Comparison of ENCODE assay signal across 1 cellular context in the genomic region with DNA sequence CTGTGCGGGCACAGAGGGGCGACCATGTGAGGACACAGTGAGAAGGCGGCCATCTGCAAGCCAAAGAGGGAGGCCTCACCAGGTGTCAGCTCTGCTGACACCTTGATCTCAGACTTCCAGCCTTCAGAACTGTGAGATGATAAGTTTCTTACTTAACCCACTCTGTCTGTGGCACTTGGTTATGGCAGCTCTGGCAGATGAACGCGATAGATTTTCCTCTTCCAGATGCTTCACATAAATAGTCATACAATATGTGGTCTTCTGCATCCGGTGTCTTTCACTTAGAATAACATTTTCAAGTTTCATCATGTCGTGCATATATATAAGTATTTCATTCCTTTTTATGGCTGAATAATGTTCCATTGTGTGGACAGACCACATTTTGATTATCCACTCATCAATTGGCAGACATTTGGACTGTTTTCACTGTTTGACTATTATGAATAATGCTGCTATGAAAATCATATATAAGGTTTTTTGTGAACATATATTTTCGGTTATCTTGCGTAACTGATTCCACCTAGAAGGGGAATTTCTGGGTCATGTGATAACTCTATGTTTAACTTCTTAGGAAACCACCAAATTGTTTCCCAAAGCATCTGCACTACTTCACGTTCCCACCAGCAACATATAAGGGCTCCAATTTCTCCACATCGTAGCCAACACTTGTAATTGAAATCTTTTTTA.
TF ChIP-seq lines count a peak whose summit lies in the region.

No MANE protein-coding gene starts in this region.

TF ChIP-seq in GM12878, 131 proteins besides CTCF, POLR2A, EP300 and RAD21 (continued from another document):
- TF ChIP-seq, protein P1, sequence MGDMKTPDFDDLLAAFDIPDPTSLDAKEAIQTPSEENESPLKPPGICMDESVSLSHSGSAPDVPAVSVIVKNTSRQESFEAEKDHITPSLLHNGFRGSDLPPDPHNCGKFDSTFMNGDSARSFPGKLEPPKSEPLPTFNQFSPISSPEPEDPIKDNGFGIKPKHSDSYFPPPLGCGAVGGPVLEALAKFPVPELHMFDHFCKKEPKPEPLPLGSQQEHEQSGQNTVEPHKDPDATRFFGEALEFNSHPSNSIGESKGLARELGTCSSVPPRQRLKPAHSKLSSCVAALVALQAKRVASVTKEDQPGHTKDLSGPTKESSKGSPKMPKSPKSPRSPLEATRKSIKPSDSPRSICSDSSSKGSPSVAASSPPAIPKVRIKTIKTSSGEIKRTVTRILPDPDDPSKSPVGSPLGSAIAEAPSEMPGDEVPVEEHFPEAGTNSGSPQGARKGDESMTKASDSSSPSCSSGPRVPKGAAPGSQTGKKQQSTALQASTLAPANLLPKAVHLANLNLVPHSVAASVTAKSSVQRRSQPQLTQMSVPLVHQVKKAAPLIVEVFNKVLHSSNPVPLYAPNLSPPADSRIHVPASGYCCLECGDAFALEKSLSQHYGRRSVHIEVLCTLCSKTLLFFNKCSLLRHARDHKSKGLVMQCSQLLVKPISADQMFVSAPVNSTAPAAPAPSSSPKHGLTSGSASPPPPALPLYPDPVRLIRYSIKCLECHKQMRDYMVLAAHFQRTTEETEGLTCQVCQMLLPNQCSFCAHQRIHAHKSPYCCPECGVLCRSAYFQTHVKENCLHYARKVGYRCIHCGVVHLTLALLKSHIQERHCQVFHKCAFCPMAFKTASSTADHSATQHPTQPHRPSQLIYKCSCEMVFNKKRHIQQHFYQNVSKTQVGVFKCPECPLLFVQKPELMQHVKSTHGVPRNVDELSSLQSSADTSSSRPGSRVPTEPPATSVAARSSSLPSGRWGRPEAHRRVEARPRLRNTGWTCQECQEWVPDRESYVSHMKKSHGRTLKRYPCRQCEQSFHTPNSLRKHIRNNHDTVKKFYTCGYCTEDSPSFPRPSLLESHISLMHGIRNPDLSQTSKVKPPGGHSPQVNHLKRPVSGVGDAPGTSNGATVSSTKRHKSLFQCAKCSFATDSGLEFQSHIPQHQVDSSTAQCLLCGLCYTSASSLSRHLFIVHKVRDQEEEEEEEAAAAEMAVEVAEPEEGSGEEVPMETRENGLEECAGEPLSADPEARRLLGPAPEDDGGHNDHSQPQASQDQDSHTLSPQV (IDR thresholded peaks at IDR 0.05): no peak
- TF ChIP-seq NFXL1 (IDR thresholded peaks at IDR 0.05; ENCODE audit: borderline replicate concordance) (no peak), GATAD2B (conservative IDR thresholded peaks at IDR 0.05; ENCODE audit: low read depth) (no peak), MEF2A (IDR thresholded peaks at IDR 0.05; ENCODE audit: insufficient read depth, low read depth, low read length) (0 out of 2 replicates have a peak, but pooled peaks have one; percentile 53), BMI1 (IDR thresholded peaks at IDR 0.05; ENCODE audit: borderline replicate concordance) (no peak), ZNF24 (IDR thresholded peaks at IDR 0.05) (no peak), IKZF1 (conservative IDR thresholded peaks at IDR 0.05) (0 out of 2 replicates have a peak, but pooled peaks have one; percentile 23), CREB1 (IDR thresholded peaks at IDR 0.05; ENCODE audit: low read depth) (no peak), PAX5 (IDR thresholded peaks at IDR 0.05; ENCODE audit: borderline replicate concordance, low read depth, low read length) (no peak), SRF (IDR thresholded peaks at IDR 0.05; ENCODE audit: low read depth in 2 of 2, low read length in 2 of 2) (no peak), ZNF384 (IDR thresholded peaks at IDR 0.05; ENCODE audit: borderline replicate concordance, low read depth, low read length) (no peak), RAD51 (IDR thresholded peaks at IDR 0.05) (peak; percentile 79), CREM (IDR thresholded peaks at IDR 0.05; ENCODE audit: low read depth) (no peak), FOXM1 (IDR thresholded peaks at IDR 0.05; ENCODE audit: low read depth, low read length) (peak; percentile 64; the same call in 1 of the 2 replicates), WRNIP1 (IDR thresholded peaks at IDR 0.05; ENCODE audit: borderline replicate concordance, low read depth, low read length) (no peak)
- TF ChIP-seq, protein P2, sequence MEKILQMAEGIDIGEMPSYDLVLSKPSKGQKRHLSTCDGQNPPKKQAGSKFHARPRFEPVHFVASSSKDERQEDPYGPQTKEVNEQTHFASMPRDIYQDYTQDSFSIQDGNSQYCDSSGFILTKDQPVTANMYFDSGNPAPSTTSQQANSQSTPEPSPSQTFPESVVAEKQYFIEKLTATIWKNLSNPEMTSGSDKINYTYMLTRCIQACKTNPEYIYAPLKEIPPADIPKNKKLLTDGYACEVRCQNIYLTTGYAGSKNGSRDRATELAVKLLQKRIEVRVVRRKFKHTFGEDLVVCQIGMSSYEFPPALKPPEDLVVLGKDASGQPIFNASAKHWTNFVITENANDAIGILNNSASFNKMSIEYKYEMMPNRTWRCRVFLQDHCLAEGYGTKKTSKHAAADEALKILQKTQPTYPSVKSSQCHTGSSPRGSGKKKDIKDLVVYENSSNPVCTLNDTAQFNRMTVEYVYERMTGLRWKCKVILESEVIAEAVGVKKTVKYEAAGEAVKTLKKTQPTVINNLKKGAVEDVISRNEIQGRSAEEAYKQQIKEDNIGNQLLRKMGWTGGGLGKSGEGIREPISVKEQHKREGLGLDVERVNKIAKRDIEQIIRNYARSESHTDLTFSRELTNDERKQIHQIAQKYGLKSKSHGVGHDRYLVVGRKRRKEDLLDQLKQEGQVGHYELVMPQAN (conservative IDR thresholded peaks at IDR 0.05): no peak
- TF ChIP-seq, protein P3, sequence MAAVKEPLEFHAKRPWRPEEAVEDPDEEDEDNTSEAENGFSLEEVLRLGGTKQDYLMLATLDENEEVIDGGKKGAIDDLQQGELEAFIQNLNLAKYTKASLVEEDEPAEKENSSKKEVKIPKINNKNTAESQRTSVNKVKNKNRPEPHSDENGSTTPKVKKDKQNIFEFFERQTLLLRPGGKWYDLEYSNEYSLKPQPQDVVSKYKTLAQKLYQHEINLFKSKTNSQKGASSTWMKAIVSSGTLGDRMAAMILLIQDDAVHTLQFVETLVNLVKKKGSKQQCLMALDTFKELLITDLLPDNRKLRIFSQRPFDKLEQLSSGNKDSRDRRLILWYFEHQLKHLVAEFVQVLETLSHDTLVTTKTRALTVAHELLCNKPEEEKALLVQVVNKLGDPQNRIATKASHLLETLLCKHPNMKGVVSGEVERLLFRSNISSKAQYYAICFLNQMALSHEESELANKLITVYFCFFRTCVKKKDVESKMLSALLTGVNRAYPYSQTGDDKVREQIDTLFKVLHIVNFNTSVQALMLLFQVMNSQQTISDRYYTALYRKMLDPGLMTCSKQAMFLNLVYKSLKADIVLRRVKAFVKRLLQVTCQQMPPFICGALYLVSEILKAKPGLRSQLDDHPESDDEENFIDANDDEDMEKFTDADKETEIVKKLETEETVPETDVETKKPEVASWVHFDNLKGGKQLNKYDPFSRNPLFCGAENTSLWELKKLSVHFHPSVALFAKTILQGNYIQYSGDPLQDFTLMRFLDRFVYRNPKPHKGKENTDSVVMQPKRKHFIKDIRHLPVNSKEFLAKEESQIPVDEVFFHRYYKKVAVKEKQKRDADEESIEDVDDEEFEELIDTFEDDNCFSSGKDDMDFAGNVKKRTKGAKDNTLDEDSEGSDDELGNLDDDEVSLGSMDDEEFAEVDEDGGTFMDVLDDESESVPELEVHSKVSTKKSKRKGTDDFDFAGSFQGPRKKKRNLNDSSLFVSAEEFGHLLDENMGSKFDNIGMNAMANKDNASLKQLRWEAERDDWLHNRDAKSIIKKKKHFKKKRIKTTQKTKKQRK (IDR thresholded peaks at IDR 0.05; ENCODE audit: low read depth, low read length): no peak
